In genomic region chr17:51833045-51833444, GRCh38 we compare ENCODE assay signal across 26 cellular contexts.
"Had no signal": no experiment of that assay in that cellular context is flagged by ENCODE, and none has a peak within 500 bp of the region (broad histone marks: within the 10 kb centered on the region; RNA-seq: fewer than 3 reads in every experiment).

No MANE protein-coding gene starts in this region.

- H3K9me3 ChIP-seq: SJSA1 had no signal

- H3K4me3 Mint-ChIP-seq: IgD-negative memory B cell had no signal

- H3K9me3 Mint-ChIP-seq: IgD-negative memory B cell had no signal

- H3K27ac ChIP-seq: HL-60, KMS-11, SJSA1, SK-N-MC had no signal

- H3K4me2 ChIP-seq: KMS-11 had no signal

- H3K27ac Mint-ChIP-seq: IgD-negative memory B cell had no signal

- H3K36me3 ChIP-seq: SJSA1 had no signal

- H3K4me3 ChIP-seq: K562, SJSA1, SK-N-MC had no signal

- H3K9ac ChIP-seq: KMS-11 had no signal

- H3K27me3 Mint-ChIP-seq: IgD-negative memory B cell had no signal

- H3K36me3 Mint-ChIP-seq: IgD-negative memory B cell had no signal

- H3K4me1 ChIP-seq: SJSA1 had no signal

- FAIRE-seq: HTR-8/SVneo, K562, RCC 7860 had no signal

- ATAC-seq: K562 had no signal

- DNase-seq: Kasumi-1, MV-4-11, NCI-H1092, NCI-H1105 treated with DMSO at 0.1 percent for 48 hours, NCI-H1436, NCI-H187, NCI-H2029, NCI-H2081 treated with DMSO at 0.1 percent for 48 hours, NCI-H2171, NCI-H226, NCI-H446, NCI-H510A, NCI-H524 treated with DMSO at 0.1 percent for 48 hours, NCI-H69, NCI-H774, Right ventricle myocardium superior, RPMI8226, SIG-M5 had no signal
